8 cellular contexts compared by ENCODE assay signal in genomic region chr6:55240975-55241605, GRCh38.
DNase-seq lines count a peak whose midpoint lies in the region; ATAC-seq, FAIRE-seq and TF ChIP-seq lines count a peak whose summit lies in the region.
"Not testable (repeated sequence)": the region's sequence is repeated elsewhere in the genome, so short reads cannot be mapped to it uniquely, and the experiment has no call there.

No MANE protein-coding gene starts in this region.

- not testable (repeated sequence) for ATAC-seq in body of pancreas

- H3K27me3 ChIP-seq in Peyer's patch, body of pancreas, testis: not testable (repeated sequence)

- not testable (repeated sequence) for H3K27ac ChIP-seq in Peyer's patch, body of pancreas, testis

- H3K4me3 ChIP-seq in Peyer's patch; body of pancreas; foreskin fibroblast (ENCODE audit: low read depth in 1 of 2, low read length in 2 of 2); testis: not testable (repeated sequence)

- WGBS in body of pancreas, 2 donors: 30 to 36% methylated on average over 6 of the region's 6 CpGs
- WGBS in testis, 2 donors: 33 to 41% methylated on average over 6 of the region's 6 CpGs

- FAIRE-seq in H54 (lab: Jason Lieb, UNC): not testable (repeated sequence)

- not testable (repeated sequence) for H3K4me1 ChIP-seq in Peyer's patch, body of pancreas, testis

- TF ChIP-seq CTCF in Peyer's patch (IDR thresholded peaks at IDR 0.05): peak in 4 of 6 experiments; percentile 20 to 76 (median 70)
- peak in 6 of 7 experiments; percentile 26 to 61 (median 56) for TF ChIP-seq CTCF in body of pancreas (IDR thresholded peaks at IDR 0.05)
- TF ChIP-seq CTCF in foreskin fibroblast (IDR thresholded peaks at IDR 0.05; ENCODE audit: low read depth, low read length): peak; percentile 44
- peak; percentile 31 to 53 (median 44) for TF ChIP-seq CTCF in testis (IDR thresholded peaks at IDR 0.05)

- TF ChIP-seq POLR2A in H54 (IDR thresholded peaks at IDR 0.05; ENCODE audit: low read depth, low read length); Peyer's patch (IDR thresholded peaks at IDR 0.05); body of pancreas (IDR thresholded peaks at IDR 0.05); testis (IDR thresholded peaks at IDR 0.05): not testable (repeated sequence)

- DNase-seq in COLO829 (ENCODE audit: low spot score) (peak; percentile 23), H54 (ENCODE audit: insufficient read length, low spot score) (peak; percentile 3), NAMALWA (ENCODE audit: low spot score) (peak; percentile 56), foreskin fibroblast (peak; percentile 4 to 47), lung microvascular endothelial cell (ENCODE audit: low read depth in 2 of 2) (peak; percentile 24 to 49)
- not testable (repeated sequence) for DNase-seq in Peyer's patch, body of pancreas, testis

- not testable (repeated sequence) for H3K36me3 ChIP-seq in Peyer's patch; body of pancreas (replicated peaks in 1 of 2; ENCODE audit: insufficient read depth in 1 of 2, low read depth in 2 of 2); testis (ENCODE audit: low read depth, missing control alignments)

- not testable (repeated sequence) for H3K9me3 ChIP-seq in Peyer's patch, body of pancreas, testis

- intact Hi-C loops in body of pancreas (cut with DNase I): loop anchor here (10.0 kb wide), 1 partner anchor 1256 kb away; no protein-coding TSS in a partner anchor
- intact Hi-C loops in testis (cut with DNase I; ENCODE audit: low total_unique reads): not testable (repeated sequence)
